In the genomic region with DNA sequence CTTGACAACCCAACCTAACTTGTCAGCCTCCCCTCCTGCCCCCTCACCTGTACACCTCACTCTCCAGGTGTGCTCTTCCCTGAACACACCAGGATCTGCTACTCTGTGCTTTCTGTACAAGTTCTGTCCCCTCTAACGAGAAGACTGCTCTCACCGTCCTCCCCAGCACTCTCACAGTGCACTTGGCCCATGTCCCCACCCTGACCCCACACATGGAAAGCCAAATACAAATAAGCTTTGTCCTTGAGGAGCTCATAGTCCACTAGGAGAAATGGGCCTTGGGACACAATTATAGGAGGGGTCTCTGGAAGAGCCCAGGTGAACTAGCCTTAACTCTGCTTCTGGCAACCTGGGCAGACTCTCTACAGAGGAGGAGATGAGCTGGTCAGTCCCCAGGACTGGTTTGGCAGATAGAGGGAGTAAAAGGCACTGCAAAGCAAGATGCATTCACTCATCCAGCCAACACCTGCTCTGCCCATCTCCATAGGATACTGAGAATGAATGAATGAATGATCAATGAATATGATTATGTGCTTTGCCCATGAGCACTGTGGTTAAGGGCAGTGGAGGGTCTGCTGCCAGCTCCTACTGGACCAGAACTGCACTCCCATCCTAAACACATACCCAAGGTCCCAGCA, we compare ENCODE assay signal across 1 cellular context.
A peak's percentile ranks its signal among the peaks of the same experiment; 100 is the strongest.
TF ChIP-seq lines count a peak whose summit lies in the region.

No MANE protein-coding gene starts in this region.

TF ChIP-seq in HepG2, 621 proteins besides CTCF, POLR2A, EP300 and RAD21 (continued from another document and continues in another):
- TF ChIP-seq LRRFIP1 (CRISPR knock-in tag; conservative IDR thresholded peaks at IDR 0.05): no peak
- no peak for TF ChIP-seq RFX3 (CRISPR knock-in tag; IDR thresholded peaks at IDR 0.05)
- no peak for TF ChIP-seq BRF2 (CRISPR knock-in tag; IDR thresholded peaks at IDR 0.05)
- no peak for TF ChIP-seq ZFAT (CRISPR knock-in tag; conservative IDR thresholded peaks at IDR 0.05)
- TF ChIP-seq KDM5B (CRISPR knock-in tag; IDR thresholded peaks at IDR 0.05; ENCODE audit: borderline replicate concordance): no peak
- TF ChIP-seq, protein P1, sequence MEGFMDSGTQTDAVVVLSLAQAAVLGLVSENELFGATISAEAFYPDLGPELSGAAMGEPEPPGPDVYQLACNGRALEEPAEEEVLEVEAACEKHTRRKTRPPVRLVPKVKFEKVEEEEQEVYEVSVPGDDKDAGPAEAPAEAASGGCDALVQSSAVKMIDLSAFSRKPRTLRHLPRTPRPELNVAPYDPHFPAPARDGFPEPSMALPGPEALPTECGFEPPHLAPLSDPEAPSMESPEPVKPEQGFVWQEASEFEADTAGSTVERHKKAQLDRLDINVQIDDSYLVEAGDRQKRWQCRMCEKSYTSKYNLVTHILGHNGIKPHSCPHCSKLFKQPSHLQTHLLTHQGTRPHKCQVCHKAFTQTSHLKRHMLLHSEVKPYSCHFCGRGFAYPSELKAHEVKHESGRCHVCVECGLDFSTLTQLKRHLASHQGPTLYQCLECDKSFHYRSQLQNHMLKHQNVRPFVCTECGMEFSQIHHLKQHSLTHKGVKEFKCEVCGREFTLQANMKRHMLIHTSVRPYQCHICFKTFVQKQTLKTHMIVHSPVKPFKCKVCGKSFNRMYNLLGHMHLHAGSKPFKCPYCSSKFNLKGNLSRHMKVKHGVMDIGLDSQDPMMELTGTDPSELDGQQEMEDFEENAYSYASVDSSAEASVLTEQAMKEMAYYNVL (CRISPR knock-in tag; IDR thresholded peaks at IDR 0.05; ENCODE audit: borderline replicate concordance): no peak
- peak; percentile 92 for TF ChIP-seq HNF4A (CRISPR knock-in tag; IDR thresholded peaks at IDR 0.05)
- no peak for TF ChIP-seq ZBTB2 (CRISPR knock-in tag; IDR thresholded peaks at IDR 0.05; ENCODE audit: low read depth)
- TF ChIP-seq DNMT3B (CRISPR knock-in tag; conservative IDR thresholded peaks at IDR 0.05): no peak
- no peak for TF ChIP-seq ZKSCAN1 (IDR thresholded peaks at IDR 0.05; ENCODE audit: low read length)
- no peak for TF ChIP-seq SYNCRIP (IDR thresholded peaks at IDR 0.05; ENCODE audit: insufficient read depth, low read depth, low read length)
- no peak for TF ChIP-seq ZFP36L1 (CRISPR knock-in tag; IDR thresholded peaks at IDR 0.05)
- TF ChIP-seq ETV6 (CRISPR knock-in tag; conservative IDR thresholded peaks at IDR 0.05): no peak
- no peak for TF ChIP-seq MEIS2 (CRISPR knock-in tag; IDR thresholded peaks at IDR 0.05)
- no peak for TF ChIP-seq FOXJ3 (CRISPR knock-in tag; IDR thresholded peaks at IDR 0.05; ENCODE audit: borderline replicate concordance)
- no peak for TF ChIP-seq ZNF772 (CRISPR knock-in tag; IDR thresholded peaks at IDR 0.05)
- no peak for TF ChIP-seq HES4 (CRISPR knock-in tag; IDR thresholded peaks at IDR 0.05; ENCODE audit: borderline replicate concordance)
- TF ChIP-seq SMYD3 (CRISPR knock-in tag; IDR thresholded peaks at IDR 0.05): no peak
- TF ChIP-seq ZNF615 (CRISPR knock-in tag; IDR thresholded peaks at IDR 0.05; ENCODE audit: borderline replicate concordance): no peak
- TF ChIP-seq SETDB1 (CRISPR knock-in tag; IDR thresholded peaks at IDR 0.05; ENCODE audit: borderline replicate concordance): no peak
- no peak for TF ChIP-seq RFX5 (IDR thresholded peaks at IDR 0.05; ENCODE audit: low read depth, low read length)
- no peak for TF ChIP-seq ZNF232 (CRISPR knock-in tag; IDR thresholded peaks at IDR 0.05; ENCODE audit: borderline replicate concordance)
- TF ChIP-seq NFKBIZ (CRISPR knock-in tag; IDR thresholded peaks at IDR 0.05): no peak
- TF ChIP-seq ZNF296 (CRISPR knock-in tag; conservative IDR thresholded peaks at IDR 0.05): no peak
- TF ChIP-seq HNF4G (IDR thresholded peaks at IDR 0.05; ENCODE audit: borderline replicate concordance, low read depth, low read length): peak; percentile 74
- TF ChIP-seq HNF4G (CRISPR knock-in tag; IDR thresholded peaks at IDR 0.05; ENCODE audit: borderline replicate concordance, low read depth): peak; percentile 80
- no peak for TF ChIP-seq ZBTB8A (CRISPR knock-in tag; IDR thresholded peaks at IDR 0.05; ENCODE audit: borderline replicate concordance, low read depth)
- TF ChIP-seq POGK (CRISPR knock-in tag; conservative IDR thresholded peaks at IDR 0.05): no peak
- no peak for TF ChIP-seq MZF1 (CRISPR knock-in tag; IDR thresholded peaks at IDR 0.05; ENCODE audit: borderline replicate concordance)
- TF ChIP-seq SP2 (CRISPR knock-in tag; IDR thresholded peaks at IDR 0.05): no peak
- TF ChIP-seq MXI1 (IDR thresholded peaks at IDR 0.05; ENCODE audit: borderline replicate concordance, low read depth, low read length): no peak
- TF ChIP-seq THAP9 (CRISPR knock-in tag; IDR thresholded peaks at IDR 0.05; ENCODE audit: borderline replicate concordance): no peak
- no peak for TF ChIP-seq ZFP62 (CRISPR knock-in tag; IDR thresholded peaks at IDR 0.05)
- TF ChIP-seq ZIK1 (CRISPR knock-in tag; IDR thresholded peaks at IDR 0.05; ENCODE audit: borderline replicate concordance, low read depth): no peak
- TF ChIP-seq HOXA7 (CRISPR knock-in tag; IDR thresholded peaks at IDR 0.05): no peak
- TF ChIP-seq ZEB1 (IDR thresholded peaks at IDR 0.05; ENCODE audit: insufficient replicate concordance, low read depth): no peak
- TF ChIP-seq ESRRA (CRISPR knock-in tag; IDR thresholded peaks at IDR 0.05; ENCODE audit: low read depth): peak; percentile 82
- no peak for TF ChIP-seq MEF2D (CRISPR knock-in tag; IDR thresholded peaks at IDR 0.05)
- no peak for TF ChIP-seq RBAK (CRISPR knock-in tag; IDR thresholded peaks at IDR 0.05)
- no peak for TF ChIP-seq RAD51 (IDR thresholded peaks at IDR 0.05; ENCODE audit: borderline replicate concordance)
- no peak for TF ChIP-seq TMF1 (CRISPR knock-in tag; IDR thresholded peaks at IDR 0.05; ENCODE audit: low read depth)
- no peak for TF ChIP-seq ZSCAN29 (CRISPR knock-in tag; conservative IDR thresholded peaks at IDR 0.05)
- TF ChIP-seq UBTF (CRISPR knock-in tag; IDR thresholded peaks at IDR 0.05): no peak
- TF ChIP-seq ZNF562 (CRISPR knock-in tag; IDR thresholded peaks at IDR 0.05; ENCODE audit: borderline replicate concordance): no peak
- no peak for TF ChIP-seq CENPX (CRISPR knock-in tag; IDR thresholded peaks at IDR 0.05)
- no peak for TF ChIP-seq TOE1 (CRISPR knock-in tag; IDR thresholded peaks at IDR 0.05)
- TF ChIP-seq ONECUT2 (CRISPR knock-in tag; IDR thresholded peaks at IDR 0.05): no peak
- no peak for TF ChIP-seq NFATC3 (CRISPR knock-in tag; IDR thresholded peaks at IDR 0.05)
- TF ChIP-seq SIX1 (CRISPR knock-in tag; IDR thresholded peaks at IDR 0.05; ENCODE audit: borderline replicate concordance): no peak
- no peak for TF ChIP-seq XBP1 (CRISPR knock-in tag; IDR thresholded peaks at IDR 0.05)
- TF ChIP-seq SMAD3 (CRISPR knock-in tag; IDR thresholded peaks at IDR 0.05): no peak
- TF ChIP-seq ZNF33A (CRISPR knock-in tag; IDR thresholded peaks at IDR 0.05; ENCODE audit: borderline replicate concordance): no peak
- peak; percentile 93 for TF ChIP-seq RXRB (CRISPR knock-in tag; IDR thresholded peaks at IDR 0.05; ENCODE audit: borderline replicate concordance)
- no peak; the same call in 1 of the 2 replicates for TF ChIP-seq NR1H2 (CRISPR knock-in tag; IDR thresholded peaks at IDR 0.05; ENCODE audit: borderline replicate concordance, low read depth)
- TF ChIP-seq FOSL1 (CRISPR knock-in tag; IDR thresholded peaks at IDR 0.05; ENCODE audit: borderline replicate concordance): no peak
- TF ChIP-seq ZSCAN22 (CRISPR knock-in tag; IDR thresholded peaks at IDR 0.05): no peak
- TF ChIP-seq RFXANK (CRISPR knock-in tag; IDR thresholded peaks at IDR 0.05): no peak
- 0 out of 2 replicates have a peak, but pooled peaks have one; percentile 45 for TF ChIP-seq RCOR2 (CRISPR knock-in tag; IDR thresholded peaks at IDR 0.05)
